In genomic region chr1:154404511-154404931, GRCh38 we compare ENCODE assay signal across 8 cellular contexts. TPM values are rescaled to one million over a fixed set of nuclear protein-coding genes. Genes with fewer than 3 reads are reported as not detected.
DNase-seq lines count a peak whose midpoint lies in the region; ATAC-seq and TF ChIP-seq lines count a peak whose summit lies in the region.

No MANE protein-coding gene starts in this region.

- no peak overlapping the region for H3K27ac Mint-ChIP-seq in activated CD4-positive, alpha-beta T cell treated with anti-CD3 and anti-CD28 coated beads, Interleukin-2, amount 10 ng/mL, durations not matched to agents 24 days and 14 days
- peak overlapping the region; percentile 7 for H3K27ac Mint-ChIP-seq in activated B cell treated with CpG ODN at 0.5 μM for 24 hours

- no peak for ATAC-seq in activated B cell treated with CpG ODN at 0.5 μM for 24 hours (ENCODE audit: low read depth)
- no peak for ATAC-seq in GM21360 (IDR thresholded peaks at IDR 0.05; ENCODE audit: unreplicated experiment)

- CTCF ChIA-PET in activated B cell treated with CpG ODN at 0.5 μM for 24 hours (lab: Charles Lee) = interaction anchor here (0.6 to 1.7 kb wide), 2 partner anchors 75 to 184 kb away, joined by 3 to 6 read pairs; partner anchors contain the start of gene UBAP2L

- no peaks in the 10 kb centered on the region for H3K36me3 Mint-ChIP-seq in activated CD4-positive, alpha-beta T cell treated with anti-CD3 and anti-CD28 coated beads, Interleukin-2, amount 10 ng/mL, durations not matched to agents 24 days and 14 days (ENCODE audit: low read depth)
- no peaks in the 10 kb centered on the region for H3K36me3 Mint-ChIP-seq in activated B cell treated with CpG ODN at 0.5 μM for 24 hours (ENCODE audit: low read depth)

- peak overlapping the region; percentile 86 for H3K4me3 Mint-ChIP-seq in activated CD4-positive, alpha-beta T cell treated with anti-CD3 and anti-CD28 coated beads, Interleukin-2, amount 10 ng/mL, durations not matched to agents 24 days and 14 days
- H3K4me3 Mint-ChIP-seq in activated B cell treated with CpG ODN at 0.5 μM for 24 hours = peak overlapping the region; percentile 81

- DNase-seq in activated CD4-positive, alpha-beta T cell treated with anti-CD3 and anti-CD28 coated beads, Interleukin-2, amount 10 ng/mL, durations not matched to agents 24 days and 14 days = no peak
- DNase-seq in activated CD4-positive, alpha-beta T cell treated with anti-CD3 and anti-CD28 coated beads, Interleukin-2, amount 50 U/mL, for 48 hours = no peak
- DNase-seq in activated B cell treated with CpG ODN at 0.5 μM for 24 hours (no peak), iPS-NIHi11 (ENCODE audit: low spot score) (peak; percentile 4), caudate nucleus (lab: John Stamatoyannopoulos, UW) (no peak)
- no peak for DNase-seq in stimulated activated CD4-positive, alpha-beta T cell treated with anti-CD3 and anti-CD28 coated beads, Interleukin-2, amount 100 ng/mL, for 24 hours

- POLR2A ChIA-PET in activated B cell treated with CpG ODN at 0.5 μM for 24 hours (lab: Charles Lee) = interaction anchor here (1.0 kb wide), 1 partner anchor 12 kb away, joined by 6 read pairs; no protein-coding TSS in a partner anchor

- no peak for TF ChIP-seq CTCF in activated B cell treated with CpG ODN at 0.5 μM for 24 hours (IDR thresholded peaks at IDR 0.05)

- peaks cover 59% of the 10 kb centered on the region for H3K4me1 Mint-ChIP-seq in activated CD4-positive, alpha-beta T cell treated with anti-CD3 and anti-CD28 coated beads, Interleukin-2, amount 10 ng/mL, durations not matched to agents 24 days and 14 days
- H3K4me1 Mint-ChIP-seq in activated B cell treated with CpG ODN at 0.5 μM for 24 hours = peaks cover 51% of the 10 kb centered on the region

- H3K9me3 Mint-ChIP-seq in activated CD4-positive, alpha-beta T cell treated with anti-CD3 and anti-CD28 coated beads, Interleukin-2, amount 10 ng/mL, durations not matched to agents 24 days and 14 days = no peaks in the 10 kb centered on the region
- H3K9me3 Mint-ChIP-seq in activated B cell treated with CpG ODN at 0.5 μM for 24 hours = no peaks in the 10 kb centered on the region

- H3K27ac ChIP-seq in temporal lobe (ENCODE audit: low read depth, low read length) = peak overlapping the region; percentile 63
- H3K27ac ChIP-seq in caudate nucleus (ENCODE audit: low read depth, low read length) = no peak overlapping the region

- H3K27me3 Mint-ChIP-seq in activated CD4-positive, alpha-beta T cell treated with anti-CD3 and anti-CD28 coated beads, Interleukin-2, amount 10 ng/mL, durations not matched to agents 24 days and 14 days = peaks cover 2% of the 10 kb centered on the region
- H3K27me3 Mint-ChIP-seq in activated B cell treated with CpG ODN at 0.5 μM for 24 hours = no peaks in the 10 kb centered on the region

- intact Hi-C loops in activated CD4-positive, alpha-beta T cell treated with anti-CD3 and anti-CD28 coated beads, Interleukin-2, amount 10 ng/mL, durations not matched to agents 24 days and 14 days (cut with micrococcal nuclease) = no loop called here
- intact Hi-C loops in activated B cell treated with CpG ODN at 0.5 μM for 24 hours (cut with micrococcal nuclease) = no loop called here

RNA-seq across cellular contexts. Expression of gene IL6R, which starts 0.6 kb away (rescaled TPM):
- total RNA-seq in activated CD4-positive, alpha-beta T cell treated with anti-CD3 and anti-CD28 coated beads, Interleukin-2, amount 10 ng/mL, durations not matched to agents 24 days and 14 days = 3.0 and 3.3 TPM in 2 replicates
- total RNA-seq in activated B cell treated with CpG ODN at 0.5 μM for 24 hours (3.3 and 5.1 TPM in 2 replicates), temporal lobe (3.7 TPM)
